ENCODE assay signal across 14 cellular contexts in the genomic region with DNA sequence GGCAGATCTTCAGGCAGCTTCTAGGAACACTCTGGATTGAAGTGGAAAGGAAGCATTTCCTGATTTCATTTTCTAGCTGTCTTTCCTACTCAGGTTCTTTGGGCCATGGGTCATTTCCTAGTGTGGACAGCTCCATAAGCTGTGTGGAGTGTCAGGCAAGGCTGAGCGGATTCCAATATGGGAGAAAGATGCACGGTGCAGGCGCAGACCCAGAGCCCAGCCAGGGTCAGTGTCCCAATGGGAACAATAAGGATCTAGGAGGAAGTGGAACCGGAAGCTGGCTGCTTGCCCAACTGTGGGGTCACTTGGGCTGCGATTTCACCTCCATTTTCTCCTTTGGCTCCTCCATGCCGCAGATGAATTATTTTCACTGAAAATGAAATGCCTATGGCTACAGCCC.
"Had no signal": no experiment of that assay in that cellular context is flagged by ENCODE, and none has a peak within 500 bp of the region (broad histone marks: within the 10 kb centered on the region; RNA-seq: fewer than 3 reads in every experiment).

No MANE protein-coding gene starts in this region.

- DNase-seq: activated CD4-positive, alpha-beta T cell treated with anti-CD3 and anti-CD28 coated beads, Interleukin-2, amount 10 ng/mL, durations not matched to agents 7 days and 5 days; activated CD8-positive, alpha-beta memory T cell treated with anti-CD3 and anti-CD28 coated beads, Interleukin-2, amount 50 U/mL, for 4 hours; activated CD8-positive, alpha-beta T cell treated with anti-CD3 and anti-CD28 coated beads, Interleukin-2, amount 10 ng/mL, durations not matched to agents 7 days and 5 days; activated effector memory CD4-positive, alpha-beta T cell treated with Interleukin-2 at 50 U/mL for 16 hours; activated naive CD4-positive, alpha-beta T cell treated with anti-CD3 and anti-CD28 coated beads, Interleukin-2, amount 10 ng/mL, durations not matched to agents 7 days and 5 days; activated T-cell treated with anti-CD3 and anti-CD28 coated beads, Interleukin-2, amount 50 U/mL, for 48 hours; effector memory CD4-positive, alpha-beta T cell; islet precursor cell; left colon; retina; trophoblast cell had no signal

- H3K27me3 ChIP-seq: ascending aorta, breast epithelium had no signal

- FAIRE-seq: endothelial cell of umbilical vein had no signal

- H3K4me1 ChIP-seq: ascending aorta, breast epithelium had no signal

- H3K27ac ChIP-seq: ascending aorta, breast epithelium had no signal

- H3K4me3 ChIP-seq: ascending aorta, breast epithelium had no signal

- H3K36me3 ChIP-seq: ascending aorta, breast epithelium had no signal

- ATAC-seq: activated CD8-positive, alpha-beta T cell treated with anti-CD3 and anti-CD28 coated beads, Interleukin-2, amount 10 ng/mL, durations not matched to agents 7 days and 5 days; left colon had no signal

- H3K9me3 ChIP-seq: ascending aorta, breast epithelium had no signal
